Comparison of ENCODE assay signal across 1 cellular context in the genomic region with DNA sequence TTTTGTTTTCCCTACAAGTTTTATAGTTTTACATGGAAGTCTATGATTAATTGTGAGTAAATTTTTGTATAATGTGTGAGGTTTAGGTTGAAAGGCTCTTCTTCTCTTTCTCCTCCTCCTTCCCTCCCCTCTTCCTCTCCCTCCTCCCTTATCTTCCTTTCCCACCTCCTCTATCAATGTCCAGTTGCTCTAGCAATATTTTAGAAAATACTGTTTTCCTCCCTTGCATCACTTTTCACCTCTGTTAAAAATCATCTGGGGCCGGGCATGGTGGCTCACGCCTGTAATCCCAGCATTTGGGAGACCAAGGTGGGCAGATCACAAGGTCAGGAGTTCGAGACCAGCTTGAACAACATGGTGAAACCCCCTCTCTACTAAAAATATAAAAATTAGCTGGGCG.
A peak's percentile ranks its signal among the peaks of the same experiment; 100 is the strongest.
TF ChIP-seq lines count a peak whose summit lies in the region.

No MANE protein-coding gene starts in this region.

TF ChIP-seq in K562, 482 proteins besides CTCF, POLR2A, EP300 and RAD21 (continued from another document):
- TF ChIP-seq, protein P1, sequence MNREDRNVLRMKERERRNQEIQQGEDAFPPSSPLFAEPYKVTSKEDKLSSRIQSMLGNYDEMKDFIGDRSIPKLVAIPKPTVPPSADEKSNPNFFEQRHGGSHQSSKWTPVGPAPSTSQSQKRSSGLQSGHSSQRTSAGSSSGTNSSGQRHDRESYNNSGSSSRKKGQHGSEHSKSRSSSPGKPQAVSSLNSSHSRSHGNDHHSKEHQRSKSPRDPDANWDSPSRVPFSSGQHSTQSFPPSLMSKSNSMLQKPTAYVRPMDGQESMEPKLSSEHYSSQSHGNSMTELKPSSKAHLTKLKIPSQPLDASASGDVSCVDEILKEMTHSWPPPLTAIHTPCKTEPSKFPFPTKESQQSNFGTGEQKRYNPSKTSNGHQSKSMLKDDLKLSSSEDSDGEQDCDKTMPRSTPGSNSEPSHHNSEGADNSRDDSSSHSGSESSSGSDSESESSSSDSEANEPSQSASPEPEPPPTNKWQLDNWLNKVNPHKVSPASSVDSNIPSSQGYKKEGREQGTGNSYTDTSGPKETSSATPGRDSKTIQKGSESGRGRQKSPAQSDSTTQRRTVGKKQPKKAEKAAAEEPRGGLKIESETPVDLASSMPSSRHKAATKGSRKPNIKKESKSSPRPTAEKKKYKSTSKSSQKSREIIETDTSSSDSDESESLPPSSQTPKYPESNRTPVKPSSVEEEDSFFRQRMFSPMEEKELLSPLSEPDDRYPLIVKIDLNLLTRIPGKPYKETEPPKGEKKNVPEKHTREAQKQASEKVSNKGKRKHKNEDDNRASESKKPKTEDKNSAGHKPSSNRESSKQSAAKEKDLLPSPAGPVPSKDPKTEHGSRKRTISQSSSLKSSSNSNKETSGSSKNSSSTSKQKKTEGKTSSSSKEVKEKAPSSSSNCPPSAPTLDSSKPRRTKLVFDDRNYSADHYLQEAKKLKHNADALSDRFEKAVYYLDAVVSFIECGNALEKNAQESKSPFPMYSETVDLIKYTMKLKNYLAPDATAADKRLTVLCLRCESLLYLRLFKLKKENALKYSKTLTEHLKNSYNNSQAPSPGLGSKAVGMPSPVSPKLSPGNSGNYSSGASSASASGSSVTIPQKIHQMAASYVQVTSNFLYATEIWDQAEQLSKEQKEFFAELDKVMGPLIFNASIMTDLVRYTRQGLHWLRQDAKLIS (CRISPR knock-in tag; IDR thresholded peaks at IDR 0.05): no peak
- no peak for TF ChIP-seq ZNF431 (CRISPR knock-in tag; IDR thresholded peaks at IDR 0.05)
- no peak for TF ChIP-seq NFE2L1 (tag; IDR thresholded peaks at IDR 0.05; ENCODE audit: borderline replicate concordance, low read depth)
- no peak for TF ChIP-seq RBFOX2 (IDR thresholded peaks at IDR 0.05; ENCODE audit: low read depth, low read length)
- TF ChIP-seq U2AF1 (optimal IDR thresholded peaks at IDR 0.05; ENCODE audit: low read depth, low read length): no peak
- TF ChIP-seq HDAC8 (tag; IDR thresholded peaks at IDR 0.05): no peak
- TF ChIP-seq RHOXF2B (CRISPR knock-in tag; conservative IDR thresholded peaks at IDR 0.05): no peak
- TF ChIP-seq GABPB1 (CRISPR knock-in tag; IDR thresholded peaks at IDR 0.05): no peak
- no peak for TF ChIP-seq ZBTB1 (CRISPR knock-in tag; IDR thresholded peaks at IDR 0.05; ENCODE audit: borderline replicate concordance, low read depth)
- no peak for TF ChIP-seq MIER1 (IDR thresholded peaks at IDR 0.05; ENCODE audit: low read depth)
- TF ChIP-seq TAF1 (IDR thresholded peaks at IDR 0.05; ENCODE audit: control insufficient read depth, extremely low read depth, insufficient read depth, low read length, severe bottlenecking): no peak
- TF ChIP-seq, protein P2, sequence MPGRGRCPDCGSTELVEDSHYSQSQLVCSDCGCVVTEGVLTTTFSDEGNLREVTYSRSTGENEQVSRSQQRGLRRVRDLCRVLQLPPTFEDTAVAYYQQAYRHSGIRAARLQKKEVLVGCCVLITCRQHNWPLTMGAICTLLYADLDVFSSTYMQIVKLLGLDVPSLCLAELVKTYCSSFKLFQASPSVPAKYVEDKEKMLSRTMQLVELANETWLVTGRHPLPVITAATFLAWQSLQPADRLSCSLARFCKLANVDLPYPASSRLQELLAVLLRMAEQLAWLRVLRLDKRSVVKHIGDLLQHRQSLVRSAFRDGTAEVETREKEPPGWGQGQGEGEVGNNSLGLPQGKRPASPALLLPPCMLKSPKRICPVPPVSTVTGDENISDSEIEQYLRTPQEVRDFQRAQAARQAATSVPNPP (IDR thresholded peaks at IDR 0.05; ENCODE audit: borderline replicate concordance, insufficient read depth, insufficient read length): no peak
- no peak for TF ChIP-seq ILF3 (IDR thresholded peaks at IDR 0.05; ENCODE audit: borderline replicate concordance)
- no peak for TF ChIP-seq SIN3A (IDR thresholded peaks at IDR 0.05; ENCODE audit: borderline replicate concordance in 2 of 2, control insufficient read depth in 1 of 2, low read depth in 2 of 2, low read length in 2 of 2)
- TF ChIP-seq, protein P3, sequence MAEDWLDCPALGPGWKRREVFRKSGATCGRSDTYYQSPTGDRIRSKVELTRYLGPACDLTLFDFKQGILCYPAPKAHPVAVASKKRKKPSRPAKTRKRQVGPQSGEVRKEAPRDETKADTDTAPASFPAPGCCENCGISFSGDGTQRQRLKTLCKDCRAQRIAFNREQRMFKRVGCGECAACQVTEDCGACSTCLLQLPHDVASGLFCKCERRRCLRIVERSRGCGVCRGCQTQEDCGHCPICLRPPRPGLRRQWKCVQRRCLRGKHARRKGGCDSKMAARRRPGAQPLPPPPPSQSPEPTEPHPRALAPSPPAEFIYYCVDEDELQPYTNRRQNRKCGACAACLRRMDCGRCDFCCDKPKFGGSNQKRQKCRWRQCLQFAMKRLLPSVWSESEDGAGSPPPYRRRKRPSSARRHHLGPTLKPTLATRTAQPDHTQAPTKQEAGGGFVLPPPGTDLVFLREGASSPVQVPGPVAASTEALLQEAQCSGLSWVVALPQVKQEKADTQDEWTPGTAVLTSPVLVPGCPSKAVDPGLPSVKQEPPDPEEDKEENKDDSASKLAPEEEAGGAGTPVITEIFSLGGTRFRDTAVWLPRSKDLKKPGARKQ (CRISPR knock-in tag; IDR thresholded peaks at IDR 0.05): no peak
- TF ChIP-seq RFX1 (IDR thresholded peaks at IDR 0.05): 0 out of 2 replicates have a peak, but pooled peaks have one; percentile 24
- TF ChIP-seq PHF20 (IDR thresholded peaks at IDR 0.05; ENCODE audit: partially characterized antibody): no peak
- no peak for TF ChIP-seq RFX7 (CRISPR knock-in tag; IDR thresholded peaks at IDR 0.05)
- no peak for TF ChIP-seq ZNF75A (CRISPR knock-in tag; IDR thresholded peaks at IDR 0.05)
- no peak for TF ChIP-seq ZNF586 (CRISPR knock-in tag; conservative IDR thresholded peaks at IDR 0.05)
- no peak for TF ChIP-seq MAFF (IDR thresholded peaks at IDR 0.05; ENCODE audit: low read length)
- TF ChIP-seq TCF3 (CRISPR knock-in tag; IDR thresholded peaks at IDR 0.05): peak; percentile 55
- TF ChIP-seq, protein P4, sequence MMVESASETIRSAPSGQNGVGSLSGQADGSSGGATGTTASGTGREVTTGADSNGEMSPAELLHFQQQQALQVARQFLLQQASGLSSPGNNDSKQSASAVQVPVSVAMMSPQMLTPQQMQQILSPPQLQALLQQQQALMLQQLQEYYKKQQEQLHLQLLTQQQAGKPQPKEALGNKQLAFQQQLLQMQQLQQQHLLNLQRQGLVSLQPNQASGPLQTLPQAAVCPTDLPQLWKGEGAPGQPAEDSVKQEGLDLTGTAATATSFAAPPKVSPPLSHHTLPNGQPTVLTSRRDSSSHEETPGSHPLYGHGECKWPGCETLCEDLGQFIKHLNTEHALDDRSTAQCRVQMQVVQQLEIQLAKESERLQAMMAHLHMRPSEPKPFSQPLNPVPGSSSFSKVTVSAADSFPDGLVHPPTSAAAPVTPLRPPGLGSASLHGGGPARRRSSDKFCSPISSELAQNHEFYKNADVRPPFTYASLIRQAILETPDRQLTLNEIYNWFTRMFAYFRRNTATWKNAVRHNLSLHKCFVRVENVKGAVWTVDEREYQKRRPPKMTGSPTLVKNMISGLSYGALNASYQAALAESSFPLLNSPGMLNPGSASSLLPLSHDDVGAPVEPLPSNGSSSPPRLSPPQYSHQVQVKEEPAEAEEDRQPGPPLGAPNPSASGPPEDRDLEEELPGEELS (CRISPR knock-in tag; IDR thresholded peaks at IDR 0.05; ENCODE audit: borderline replicate concordance): no peak
- TF ChIP-seq, protein P5, sequence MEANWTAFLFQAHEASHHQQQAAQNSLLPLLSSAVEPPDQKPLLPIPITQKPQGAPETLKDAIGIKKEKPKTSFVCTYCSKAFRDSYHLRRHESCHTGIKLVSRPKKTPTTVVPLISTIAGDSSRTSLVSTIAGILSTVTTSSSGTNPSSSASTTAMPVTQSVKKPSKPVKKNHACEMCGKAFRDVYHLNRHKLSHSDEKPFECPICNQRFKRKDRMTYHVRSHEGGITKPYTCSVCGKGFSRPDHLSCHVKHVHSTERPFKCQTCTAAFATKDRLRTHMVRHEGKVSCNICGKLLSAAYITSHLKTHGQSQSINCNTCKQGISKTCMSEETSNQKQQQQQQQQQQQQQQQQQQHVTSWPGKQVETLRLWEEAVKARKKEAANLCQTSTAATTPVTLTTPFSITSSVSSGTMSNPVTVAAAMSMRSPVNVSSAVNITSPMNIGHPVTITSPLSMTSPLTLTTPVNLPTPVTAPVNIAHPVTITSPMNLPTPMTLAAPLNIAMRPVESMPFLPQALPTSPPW (CRISPR knock-in tag; IDR thresholded peaks at IDR 0.05): no peak
- TF ChIP-seq L3MBTL2 (IDR thresholded peaks at IDR 0.05): no peak
- peak; percentile 89 for TF ChIP-seq ZNF263 (CRISPR knock-in tag; IDR thresholded peaks at IDR 0.05; ENCODE audit: borderline replicate concordance)
- TF ChIP-seq, protein P6, sequence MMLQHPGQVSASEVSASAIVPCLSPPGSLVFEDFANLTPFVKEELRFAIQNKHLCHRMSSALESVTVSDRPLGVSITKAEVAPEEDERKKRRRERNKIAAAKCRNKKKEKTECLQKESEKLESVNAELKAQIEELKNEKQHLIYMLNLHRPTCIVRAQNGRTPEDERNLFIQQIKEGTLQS (IDR thresholded peaks at IDR 0.05): peak; percentile 73; the same call in 1 of the 2 replicates
- TF ChIP-seq, protein P6 (CRISPR knock-in tag; conservative IDR thresholded peaks at IDR 0.05): no peak
